In genomic region chr22:29837780-29838598, GRCh38 we compare ENCODE assay signal across 8 cellular contexts. TPM values are rescaled to one million over a fixed set of nuclear protein-coding genes. Genes with fewer than 3 reads are reported as not detected.
DNase-seq lines count a peak whose midpoint lies in the region; ATAC-seq, FAIRE-seq and TF ChIP-seq lines count a peak whose summit lies in the region.

A gene with protein sequence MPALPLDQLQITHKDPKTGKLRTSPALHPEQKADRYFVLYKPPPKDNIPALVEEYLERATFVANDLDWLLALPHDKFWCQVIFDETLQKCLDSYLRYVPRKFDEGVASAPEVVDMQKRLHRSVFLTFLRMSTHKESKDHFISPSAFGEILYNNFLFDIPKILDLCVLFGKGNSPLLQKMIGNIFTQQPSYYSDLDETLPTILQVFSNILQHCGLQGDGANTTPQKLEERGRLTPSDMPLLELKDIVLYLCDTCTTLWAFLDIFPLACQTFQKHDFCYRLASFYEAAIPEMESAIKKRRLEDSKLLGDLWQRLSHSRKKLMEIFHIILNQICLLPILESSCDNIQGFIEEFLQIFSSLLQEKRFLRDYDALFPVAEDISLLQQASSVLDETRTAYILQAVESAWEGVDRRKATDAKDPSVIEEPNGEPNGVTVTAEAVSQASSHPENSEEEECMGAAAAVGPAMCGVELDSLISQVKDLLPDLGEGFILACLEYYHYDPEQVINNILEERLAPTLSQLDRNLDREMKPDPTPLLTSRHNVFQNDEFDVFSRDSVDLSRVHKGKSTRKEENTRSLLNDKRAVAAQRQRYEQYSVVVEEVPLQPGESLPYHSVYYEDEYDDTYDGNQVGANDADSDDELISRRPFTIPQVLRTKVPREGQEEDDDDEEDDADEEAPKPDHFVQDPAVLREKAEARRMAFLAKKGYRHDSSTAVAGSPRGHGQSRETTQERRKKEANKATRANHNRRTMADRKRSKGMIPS (minus strand): TSS chr22:29838274. CDS start chr22:29832325, 5,949 bp downstream.

- peak within 1 kb of the TSS; percentile 65 to 96 (median 82) for H3K4me3 ChIP-seq in HepG2 (replicated peaks in 1 of 3; ENCODE audit: insufficient read depth in 1 of 3, low read depth in 2 of 3, low read length in 3 of 3)

- H3K4me3 Mint-ChIP-seq in CD14-positive monocyte = peak within 1 kb of the TSS; percentile 81 to 90
- peak within 1 kb of the TSS; percentile 91 for H3K4me3 Mint-ChIP-seq in activated CD4-positive, alpha-beta memory T cell treated with anti-CD3 and anti-CD28 coated beads for 36 hours

- TF ChIP-seq RAD21 in HepG2 (CRISPR knock-in tag; IDR thresholded peaks at IDR 0.05) = peak; percentile 42

- H3K79me2 ChIP-seq in HepG2 (ENCODE audit: insufficient read depth, low read length) = peaks cover 14% of the 10 kb centered on the region

- no peaks in the 10 kb centered on the region for H4K20me1 ChIP-seq in HepG2 (ENCODE audit: insufficient read depth, low read length)

- peaks cover 33% of the 10 kb centered on the region for H3K4me1 Mint-ChIP-seq in CD14-positive monocyte
- H3K4me1 Mint-ChIP-seq in activated CD4-positive, alpha-beta memory T cell treated with anti-CD3 and anti-CD28 coated beads for 36 hours (ENCODE audit: low read depth) = peaks cover 38% of the 10 kb centered on the region

- TF ChIP-seq POLR2A in HepG2 (IDR thresholded peaks at IDR 0.05; ENCODE audit: insufficient read depth in 1 of 2, low read depth in 2 of 2, low read length in 2 of 2) = peak; percentile 68 to 84

- no peak; a peak in 1 of 4 replicates for TF ChIP-seq EP300 in HepG2 (IDR thresholded peaks at IDR 0.05; ENCODE audit: low read depth in 2 of 2, low read length in 2 of 2)
- TF ChIP-seq EP300 in HepG2 (CRISPR knock-in tag; IDR thresholded peaks at IDR 0.05; ENCODE audit: borderline replicate concordance) = no peak

- POLR2A ChIA-PET in activated CD4-positive, alpha-beta memory T cell treated with anti-CD3 and anti-CD28 coated beads for 36 hours (lab: Charles Lee) = interaction anchor here (0.8 to 1.8 kb wide), 4 partner anchors 17 to 82 kb away, joined by 3 to 9 read pairs (median 5); partner anchors contain the start of gene MTMR3
- POLR2A ChIA-PET in HepG2 (lab: Yijun Ruan, JAX) = interaction anchor here (0.5 to 2.0 kb wide), 13 partner anchors 9 to 499 kb away, joined by 3 to 10 read pairs (median 3); partner anchors contain the start of genes MTMR3, UQCR10 and ZMAT5

- TF ChIP-seq CTCF in CD14-positive monocyte (IDR thresholded peaks at IDR 0.05) (no peak), HepG2 (CRISPR knock-in tag; IDR thresholded peaks at IDR 0.05) (no peak)

- peak; percentile 95 for ATAC-seq in GM19397 (IDR thresholded peaks at IDR 0.05; ENCODE audit: unreplicated experiment)
- peak; percentile 88 for ATAC-seq in HG03571 (IDR thresholded peaks at IDR 0.05; ENCODE audit: unreplicated experiment)
- peak; percentile 96 for ATAC-seq in HepG2

- peaks cover 2 to 6% of the 10 kb centered on the region in 2 experiments; a peak in 3 of 5 replicates for H3K36me3 ChIP-seq in HepG2 (replicated peaks in 1 of 2; ENCODE audit: control insufficient read depth in 1 of 2, insufficient read depth in 2 of 2, low read length in 2 of 2)

- peak; percentile 99 for DNase-seq in CD14-positive monocyte (ENCODE audit: low spot score)
- DNase-seq in NCI-H82 (lab: John Stamatoyannopoulos, UW) = peak; percentile 100
- peak; percentile 100 for DNase-seq in activated CD4-positive, alpha-beta memory T cell treated with anti-CD3 and anti-CD28 coated beads for 36 hours
- peak; percentile 60 to 98 for DNase-seq in dermis microvascular lymphatic vessel endothelial cell (ENCODE audit: low read depth in 2 of 2)
- peak; percentile 96 for DNase-seq in HepG2 (ENCODE audit: low spot score)
- DNase-seq in stimulated activated CD4-positive, alpha-beta T cell treated with anti-CD3 and anti-CD28 coated beads, Interleukin-4, amount 100 ng/mL, for 1 hour = peak; percentile 99

- H3K9me3 ChIP-seq in HepG2 (ENCODE audit: low read length) = no peaks in the 10 kb centered on the region

- CTCF ChIA-PET in activated CD4-positive, alpha-beta memory T cell treated with anti-CD3 and anti-CD28 coated beads for 36 hours (lab: Charles Lee) = interaction anchor here (0.9 to 2.2 kb wide), 3 partner anchors 167 to 251 kb away, joined by 3 to 15 read pairs (median 5); no protein-coding TSS in a partner anchor
- CTCF ChIA-PET in HepG2 (lab: Yijun Ruan, JAX; ENCODE audit: low intra/inter-chr PET ratio, low total read pairs) = no interaction called here

- H3K4me1 ChIP-seq in HepG2 (ENCODE audit: insufficient read depth, low read length) = peaks cover 39% of the 10 kb centered on the region

- 0% methylated on average over 13 of the region's 53 CpGs for WGBS in HepG2 (ENCODE audit: low lambda C conversion rate)

- peak; percentile 93 for FAIRE-seq in HepG2 (lab: Jason Lieb, UNC)

- in situ Hi-C loops in HepG2 (cut with HindIII; ENCODE audit: extremely low pct_ligation_motif_present, low pct_unique_long_range_greater_than_20kb) = no loop called here

- peaks cover 0 to 1% (median 0%) of the 10 kb centered on the region in 7 donors for H3K9me3 Mint-ChIP-seq in CD14-positive monocyte
- no peaks in the 10 kb centered on the region for H3K9me3 Mint-ChIP-seq in activated CD4-positive, alpha-beta memory T cell treated with anti-CD3 and anti-CD28 coated beads for 36 hours

- H3K27ac Mint-ChIP-seq in CD14-positive monocyte = peak within 1 kb of the TSS; percentile 95 to 98 (median 98)
- peak within 1 kb of the TSS; percentile 95 for H3K27ac Mint-ChIP-seq in activated CD4-positive, alpha-beta memory T cell treated with anti-CD3 and anti-CD28 coated beads for 36 hours

- intact Hi-C loops in CD14-positive monocyte (cut with micrococcal nuclease) (loop anchor here (1.0 to 10.0 kb wide), 2 partner anchors 45 to 47 kb away; partner anchors contain the start of gene MTMR3 (in 2 of the 2)), HepG2 (cut with micrococcal nuclease; ENCODE audit: unreplicated experiment) (loop anchor here (1.0 kb wide), 1 partner anchor 72 kb away; no protein-coding TSS in a partner anchor)
- intact Hi-C loops in activated CD4-positive, alpha-beta memory T cell treated with anti-CD3 and anti-CD28 coated beads for 36 hours (cut with micrococcal nuclease) = loop anchor here (1.0 to 10.0 kb wide), 4 partner anchors 45 to 233 kb away; partner anchors contain the start of genes MTMR3, NF2, UQCR10 and ZMAT5

- peak within 1 kb of the TSS; percentile 52 for H3K27ac ChIP-seq in HepG2 (ENCODE audit: extremely low read length, insufficient read depth, low read length)

- no peaks in the 10 kb centered on the region; a peak in 2 of 5 replicates for H3K27me3 ChIP-seq in HepG2 (ENCODE audit: control insufficient read depth in 1 of 2, insufficient read depth in 2 of 2, low read length in 2 of 2)

- H3K4me2 ChIP-seq in HepG2 (ENCODE audit: low read depth, low read length) = peak within 1 kb of the TSS; percentile 92

- BruUV-seq in HepG2 (replicated peaks; lab: Mats Ljungman, UMichigan) = no TSS peak

- peak within 1 kb of the TSS; percentile 68 for H3K9ac ChIP-seq in HepG2 (ENCODE audit: insufficient read depth, low read depth, low read length)

- peaks cover 0 to 3% (median 0%) of the 10 kb centered on the region in 3 donors for H3K27me3 Mint-ChIP-seq in CD14-positive monocyte (ENCODE audit: low read depth in 3 of 3)
- H3K27me3 Mint-ChIP-seq in activated CD4-positive, alpha-beta memory T cell treated with anti-CD3 and anti-CD28 coated beads for 36 hours = no peaks in the 10 kb centered on the region

- H3K36me3 Mint-ChIP-seq in CD14-positive monocyte = peaks cover 18 to 26% of the 10 kb centered on the region in 2 donors
- peaks cover 14% of the 10 kb centered on the region for H3K36me3 Mint-ChIP-seq in activated CD4-positive, alpha-beta memory T cell treated with anti-CD3 and anti-CD28 coated beads for 36 hours

- peak within 1 kb of the TSS; percentile 68 for H2AFZ ChIP-seq in HepG2 (ENCODE audit: low read length)

TF ChIP-seq in HepG2, 621 proteins besides CTCF, POLR2A, EP300 and RAD21 (continues in another document):
- no peak for TF ChIP-seq ZNF17 (CRISPR knock-in tag; IDR thresholded peaks at IDR 0.05)

RNA-seq across cellular contexts. Expression of the gene that starts here (rescaled TPM):
- polyA plus RNA-seq in CD14-positive monocyte (10 to 100 TPM; 23.8 to 39.6 TPM), HepG2 (2011; rRNA removed) (26.2 and 29.9 TPM in 2 replicates)
- 10 to 100 TPM; 55.5 to 56.8 TPM for total RNA-seq in activated CD4-positive, alpha-beta memory T cell treated with anti-CD3 and anti-CD28 coated beads for 36 hours
- total RNA-seq in dermis microvascular lymphatic vessel endothelial cell (19.1 and 28.1 TPM in 2 replicates), HepG2 (2016; rRNA removed; fragmentation: Illumina TruSeq; extraction: Trizol) (24.3 and 26.3 TPM in 2 replicates)
- 17.6 and 18.6 TPM in 2 replicates for total RNA-seq in HepG2 (2016; cell fraction: cytosol; rRNA removed; fragmentation: Illumina TruSeq; extraction: Trizol; ENCODE audit: low read depth)
- total RNA-seq in HepG2 (2016; cell fraction: insoluble cytoplasmic fraction; rRNA removed; fragmentation: Illumina TruSeq; extraction: Trizol) = 22.7 and 27.6 TPM in 2 replicates
- total RNA-seq in HepG2 (2016; cell fraction: membrane; rRNA removed; fragmentation: Illumina TruSeq; extraction: Trizol) = 25.1 and 25.9 TPM in 2 replicates
- total RNA-seq in HepG2 (2016; cell fraction: nucleus; rRNA removed; fragmentation: Illumina TruSeq; extraction: Trizol) = 25.8 and 29.0 TPM in 2 replicates
- polyA plus RNA-seq in HepG2 (2011; cell fraction: cytosol; rRNA removed) = 17.5 and 19.1 TPM in 2 replicates
- polyA plus RNA-seq in HepG2 (2011; cell fraction: nucleus; rRNA removed) = 43.6 and 44.8 TPM in 2 replicates
- 21.1 and 26.8 TPM in 2 replicates for polyA plus RNA-seq in HepG2 (2012)
- 18.0 and 18.4 TPM in 2 replicates for polyA plus RNA-seq in HepG2 (2016; cell fraction: cytosol; fragmentation: Illumina TruSeq; extraction: Trizol; ENCODE audit: low read depth)
- 35.0 and 42.8 TPM in 2 replicates for polyA plus RNA-seq in HepG2 (2016; cell fraction: insoluble cytoplasmic fraction; fragmentation: Illumina TruSeq; extraction: Trizol; ENCODE audit: low read depth)
- 25.5 and 26.7 TPM in 2 replicates for polyA plus RNA-seq in HepG2 (2016; cell fraction: membrane; fragmentation: Illumina TruSeq; extraction: Trizol; ENCODE audit: low read depth)
- 59.5 and 59.7 TPM in 2 replicates for polyA plus RNA-seq in HepG2 (2016; cell fraction: nucleus; fragmentation: Illumina TruSeq; extraction: Trizol; ENCODE audit: insufficient read depth, low read depth)
- 45.5 and 76.2 TPM in 2 replicates for polyA minus RNA-seq in HepG2 (2011; rRNA and poly(A)+ RNA removed; ENCODE audit: low replicate concordance)
- polyA minus RNA-seq in HepG2 (2011; cell fraction: cytosol; rRNA and poly(A)+ RNA removed) = 17.1 and 17.2 TPM in 2 replicates
- polyA minus RNA-seq in HepG2 (2011; cell fraction: nucleus; rRNA and poly(A)+ RNA removed) = 38.6 and 40.3 TPM in 2 replicates

Comparison
In these comparisons a context has a peak if more than half of its experiments do, and no peak if none do; other contexts are left out.
1. Peak in every context shown above with its lines: DNase-seq, ATAC-seq, H3K4me3 ChIP-seq and H3K27ac ChIP-seq.